Comparison of ENCODE assay signal across 13 cellular contexts in the genomic region with DNA sequence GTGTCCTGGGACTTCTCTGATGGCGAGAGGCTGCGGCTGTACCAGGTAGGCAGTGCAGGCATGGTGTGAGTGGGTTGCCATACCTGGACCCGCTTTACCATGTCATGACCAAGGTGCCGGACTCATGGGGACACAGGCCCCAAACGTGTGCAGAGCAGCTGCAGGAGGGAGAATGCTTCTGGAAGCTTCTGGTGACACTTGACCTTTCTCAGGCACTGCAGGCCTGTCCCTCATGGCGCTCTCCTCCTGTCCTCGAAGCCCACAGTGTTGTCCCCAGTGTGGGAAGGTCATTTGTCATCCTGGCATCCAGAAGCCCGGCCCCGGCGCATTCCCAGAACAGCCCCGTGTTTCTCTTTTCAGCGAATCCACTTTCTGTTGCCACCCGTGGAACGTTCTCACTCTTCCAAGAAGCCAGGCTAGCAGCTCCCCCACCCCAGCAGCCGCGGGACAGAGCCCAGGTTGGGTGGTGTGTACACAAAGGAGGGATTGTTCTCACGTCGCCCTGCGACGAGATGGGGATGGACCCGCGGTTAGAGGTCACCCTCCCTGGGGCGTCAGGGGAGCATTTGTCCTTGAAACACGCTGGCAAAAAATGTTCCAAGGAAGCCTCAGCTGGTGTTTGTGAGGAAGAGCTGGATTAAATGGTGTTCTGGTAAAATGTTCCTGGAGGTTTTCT. TPM values are rescaled to one million over a fixed set of nuclear protein-coding genes. Genes with fewer than 3 reads are reported as not detected.
A peak's percentile ranks its signal among the peaks of the same experiment; 100 is the strongest.
DNase-seq lines count a peak whose midpoint lies in the region; ATAC-seq and TF ChIP-seq lines count a peak whose summit lies in the region.
"Had no signal": no experiment of that assay in that cellular context is flagged by ENCODE, and none has a peak within 500 bp of the region (broad histone marks: within the 10 kb centered on the region; RNA-seq: fewer than 3 reads in every experiment).

No MANE protein-coding gene starts in this region.

- peaks cover 44% of the 10 kb centered on the region for H3K4me1 ChIP-seq in NT2/D1 (ENCODE audit: insufficient read depth, insufficient read length)
- H3K4me1 ChIP-seq in tibial nerve = peaks cover 0 to 59% (median 9%) of the 10 kb centered on the region in 4 donors

- peaks cover 57% of the 10 kb centered on the region for H3K4me1 Mint-ChIP-seq in nephron
- no peaks in the 10 kb centered on the region for H3K4me1 Mint-ChIP-seq in activated CD4-positive, alpha-beta memory T cell treated with anti-CD3 and anti-CD28 coated beads, Interleukin-2, amount 10 ng/mL, durations not matched to agents 7 days and 5 days

- H3K27ac ChIP-seq in coronary artery (peak overlapping the region; percentile 10 to 82), tibial nerve (peak overlapping the region in 1 of 4 donors; percentile 1)
- H3K27ac ChIP-seq: thoracic aorta, VCaP had no signal

- no peaks in the 10 kb centered on the region for H3K27me3 Mint-ChIP-seq in nephron (ENCODE audit: low read depth)
- peaks cover 7% of the 10 kb centered on the region for H3K27me3 Mint-ChIP-seq in activated CD4-positive, alpha-beta memory T cell treated with anti-CD3 and anti-CD28 coated beads, Interleukin-2, amount 10 ng/mL, durations not matched to agents 7 days and 5 days

- no peak for ATAC-seq in stimulated activated naive CD8-positive, alpha-beta T cell treated with anti-CD3 and anti-CD28 coated beads, Interleukin-15, Interleukin-2, amounts not matched to agents 100 U/mL and 50 U/mL, for 24 hours
- ATAC-seq: Right ventricle myocardium inferior had no signal

- H3K4me3 Mint-ChIP-seq in nephron = no peak overlapping the region
- H3K4me3 Mint-ChIP-seq in activated CD4-positive, alpha-beta memory T cell treated with anti-CD3 and anti-CD28 coated beads, Interleukin-2, amount 10 ng/mL, durations not matched to agents 7 days and 5 days = no peak overlapping the region

- no peak for DNase-seq in NT2/D1 (ENCODE audit: low read depth, low spot score)
- no peak for DNase-seq in coronary artery (ENCODE audit: low spot score)
- peak; percentile 57 to 62 for DNase-seq in tibial nerve (ENCODE audit: low spot score in 2 of 2)
- DNase-seq in stimulated activated naive CD8-positive, alpha-beta T cell treated with anti-CD3 and anti-CD28 coated beads, Interleukin-15, Interleukin-2, amounts not matched to agents 100 U/mL and 50 U/mL, for 24 hours = no peak
- no peak for DNase-seq in activated CD4-positive, alpha-beta memory T cell treated with anti-CD3 and anti-CD28 coated beads, Interleukin-2, amount 10 ng/mL, durations not matched to agents 7 days and 5 days
- DNase-seq in NCI-H1048 (lab: John Stamatoyannopoulos, UW) = no peak
- DNase-seq: midbrain, NCI-H446 had no signal

- TF ChIP-seq POLR2A in tibial nerve (IDR thresholded peaks at IDR 0.05) = no peak

- POLR2A ChIA-PET in activated CD4-positive, alpha-beta memory T cell treated with anti-CD3 and anti-CD28 coated beads, Interleukin-2, amount 10 ng/mL, durations not matched to agents 7 days and 5 days (lab: Charles Lee) = no interaction called here

- H3K4me3 ChIP-seq in NT2/D1 (ENCODE audit: insufficient read length, low read depth) (no peak overlapping the region), coronary artery (no peak overlapping the region), tibial nerve (no peak overlapping the region)
- H3K4me3 ChIP-seq: MG63, thoracic aorta had no signal

- no peaks in the 10 kb centered on the region for H3K9me3 ChIP-seq in NT2/D1 (ENCODE audit: insufficient read depth, low read length)
- H3K9me3 ChIP-seq in tibial nerve = no peaks in the 10 kb centered on the region
- H3K9me3 ChIP-seq: MG63, thoracic aorta had no signal

- 63 to 65% methylated on average over 24 of the region's 24 CpGs for WGBS in tibial nerve, 2 donors

- peak overlapping the region; percentile 33 to 80 (median 66) for H3K27ac Mint-ChIP-seq in nephron
- H3K27ac Mint-ChIP-seq in activated CD4-positive, alpha-beta memory T cell treated with anti-CD3 and anti-CD28 coated beads, Interleukin-2, amount 10 ng/mL, durations not matched to agents 7 days and 5 days = no peak overlapping the region

- TF ChIP-seq EP300 in tibial nerve (IDR thresholded peaks at IDR 0.05) = no peak

- H3K27me3 ChIP-seq in NT2/D1 (ENCODE audit: insufficient read depth, insufficient read length) (no peaks in the 10 kb centered on the region), tibial nerve (no peaks in the 10 kb centered on the region)
- H3K27me3 ChIP-seq: MG63 had no signal

- H3K9me3 Mint-ChIP-seq in nephron = no peaks in the 10 kb centered on the region
- no peaks in the 10 kb centered on the region for H3K9me3 Mint-ChIP-seq in activated CD4-positive, alpha-beta memory T cell treated with anti-CD3 and anti-CD28 coated beads, Interleukin-2, amount 10 ng/mL, durations not matched to agents 7 days and 5 days

- H3K36me3 Mint-ChIP-seq in nephron (ENCODE audit: low read depth) = peaks cover 19% of the 10 kb centered on the region
- H3K36me3 Mint-ChIP-seq in activated CD4-positive, alpha-beta memory T cell treated with anti-CD3 and anti-CD28 coated beads, Interleukin-2, amount 10 ng/mL, durations not matched to agents 7 days and 5 days (ENCODE audit: low read depth) = no peaks in the 10 kb centered on the region

- CTCF ChIA-PET in activated CD4-positive, alpha-beta memory T cell treated with anti-CD3 and anti-CD28 coated beads, Interleukin-2, amount 10 ng/mL, durations not matched to agents 7 days and 5 days (lab: Charles Lee) = no interaction called here

- peak overlapping the region; percentile 68 for H3K9ac ChIP-seq in NT2/D1 (ENCODE audit: insufficient read length, low read depth)

- H3K36me3 ChIP-seq in NT2/D1 (ENCODE audit: insufficient read depth, insufficient read length, low read length) = peaks cover 76% of the 10 kb centered on the region
- H3K36me3 ChIP-seq in tibial nerve = peaks cover 0 to 16% (median 0%) of the 10 kb centered on the region in 3 donors
- H3K36me3 ChIP-seq: thoracic aorta had no signal

- TF ChIP-seq CTCF in coronary artery (IDR thresholded peaks at IDR 0.05) (no peak), nephron (IDR thresholded peaks at IDR 0.05; ENCODE audit: unreplicated experiment in 3 of 3) (no peak), tibial nerve (IDR thresholded peaks at IDR 0.05) (no peak)

RNA-seq across cellular contexts. Expression of a gene that starts 43.7 kb away (rescaled TPM):
- total RNA-seq in tibial nerve = 10 to 100 TPM; 19.2 to 31.8 (median 24.3) TPM
- total RNA-seq in activated CD4-positive, alpha-beta memory T cell treated with anti-CD3 and anti-CD28 coated beads, Interleukin-2, amount 10 ng/mL, durations not matched to agents 7 days and 5 days = under 1 TPM in 1 of 2 experiments, not detected in 1; 0.08 TPM

Comparison
In these comparisons a context has a peak if more than half of its experiments do, and no peak if none do; other contexts are left out.
1. DNase-seq: peak in tibial nerve (2 of 2); none in NT2/D1 (single experiment), coronary artery (single experiment), stimulated activated naive CD8-positive, alpha-beta T cell treated with anti-CD3 and anti-CD28 coated beads, Interleukin-15, Interleukin-2, amounts not matched to agents 100 U/mL and 50 U/mL, for 24 hours (single experiment), activated CD4-positive, alpha-beta memory T cell treated with anti-CD3 and anti-CD28 coated beads, Interleukin-2, amount 10 ng/mL, durations not matched to agents 7 days and 5 days (single experiment) and NCI-H1048 (single experiment).
2. RNA of a gene that starts 43.7 kb away (total RNA-seq): 19.2 to 31.8 TPM in tibial nerve; 0.08 TPM in activated CD4-positive, alpha-beta memory T cell treated with anti-CD3 and anti-CD28 coated beads, Interleukin-2, amount 10 ng/mL, durations not matched to agents 7 days and 5 days; every median in the first group is over 10 times any median in the second.